In genomic region chr4:8033067-8033755, GRCh38 we compare ENCODE assay signal across 19 cellular contexts.
"Had no signal": no experiment of that assay in that cellular context is flagged by ENCODE, and none has a peak within 500 bp of the region (broad histone marks: within the 10 kb centered on the region; RNA-seq: fewer than 3 reads in every experiment).

No MANE protein-coding gene starts in this region.

- H2AFZ ChIP-seq: hepatocyte had no signal

- DNase-seq: activated CD4-positive, alpha-beta T cell treated with anti-CD3 and anti-CD28 coated beads for 1 hour; activated CD4-positive, alpha-beta T cell treated with anti-CD3 and anti-CD28 coated beads, Interleukin-2, amount 50 U/mL, for 4 hours; activated CD8-positive, alpha-beta memory T cell treated with anti-CD3 and anti-CD28 coated beads for 24 hours; activated CD8-positive, alpha-beta memory T cell treated with anti-CD3 and anti-CD28 coated beads, Interleukin-2, amount 50 U/mL, for 4 hours; activated naive CD4-positive, alpha-beta T cell; activated T-cell treated with anti-CD3 and anti-CD28 coated beads, Interleukin-2, amount 50 U/mL, for 4 hours; adrenal gland; effector memory CD8-positive, alpha-beta T cell; foreskin melanocyte; immature natural killer cell; naive thymus-derived CD4-positive, alpha-beta T cell; stimulated activated CD4-positive, alpha-beta T cell treated with anti-CD3 and anti-CD28 coated beads, Interleukin-4, amount 100 ng/mL, for 24 hours; stimulated activated naive CD4-positive, alpha-beta T cell treated with Interleukin-2 at 50 U/mL for 16 hours; WERI-Rb-1 had no signal

- H3K9me3 ChIP-seq: adrenal gland, upper lobe of left lung had no signal

- H3K4me1 ChIP-seq: adrenal gland, upper lobe of left lung had no signal

- H3K27me3 ChIP-seq: adrenal gland, hepatocyte, upper lobe of left lung had no signal

- ATAC-seq: activated T-cell treated with anti-CD3 and anti-CD28 coated beads, Interleukin-2, amount 50 U/mL, for 4 hours; effector memory CD8-positive, alpha-beta T cell; esophagus mucosa; left lobe of liver; naive thymus-derived CD4-positive, alpha-beta T cell had no signal

- H3K27ac ChIP-seq: adrenal gland, hepatocyte, upper lobe of left lung, WERI-Rb-1 had no signal

- H3K36me3 ChIP-seq: adrenal gland, upper lobe of left lung, WERI-Rb-1 had no signal

- H3K4me2 ChIP-seq: hepatocyte had no signal

- H3K4me3 ChIP-seq: adrenal gland, hepatocyte, lung, upper lobe of left lung had no signal

- H3K79me2 ChIP-seq: hepatocyte had no signal
